Comparison of ENCODE assay signal across 8 cellular contexts in the genomic region with DNA sequence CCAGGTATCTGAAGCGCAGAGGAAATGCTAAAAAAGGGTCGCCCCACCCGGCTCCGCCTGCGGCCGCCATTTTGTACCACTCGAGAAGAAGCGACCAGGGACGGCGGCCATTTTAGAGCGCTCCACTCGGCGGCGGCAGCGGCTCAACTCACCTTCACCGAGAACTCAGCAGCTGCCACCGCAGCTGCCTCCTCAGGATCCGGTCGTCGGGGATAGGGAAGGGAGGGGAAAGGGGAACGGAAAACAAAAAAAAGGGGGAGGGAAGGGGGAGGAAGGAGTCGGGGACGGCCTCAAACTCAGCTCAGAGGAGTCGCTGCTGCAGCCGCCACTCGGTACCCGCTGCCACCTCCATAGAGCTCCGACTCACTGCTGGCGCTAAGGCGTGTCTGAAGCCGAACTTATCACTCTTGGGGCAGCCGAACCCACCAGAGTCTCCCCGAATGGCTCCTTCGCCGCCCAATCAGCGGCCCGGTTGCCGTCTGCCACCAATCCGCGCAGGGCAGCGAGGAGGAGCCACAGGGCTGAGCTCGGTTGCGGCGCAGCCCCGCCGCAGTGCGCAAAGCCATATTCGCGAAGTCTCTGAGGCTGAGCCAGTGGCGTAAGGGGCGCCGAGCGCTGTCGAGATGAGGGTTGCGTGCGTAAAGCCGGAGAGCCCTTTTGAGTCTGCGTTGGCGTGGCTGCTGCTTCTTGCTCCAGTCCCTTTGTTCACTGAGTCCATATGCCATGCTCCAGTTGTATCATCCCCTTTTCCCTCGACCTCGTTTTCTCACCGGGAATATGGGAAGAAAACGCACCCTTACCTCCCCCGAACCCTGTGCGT. TPM values are rescaled to one million over a fixed set of nuclear protein-coding genes. Genes with fewer than 3 reads are reported as not detected.
DNase-seq lines count a peak whose midpoint lies in the region; ATAC-seq and TF ChIP-seq lines count a peak whose summit lies in the region.

A gene (minus strand): TSS at position 374 of the 820 bp plus-strand sequence.

- H3K36me3 ChIP-seq in OCI-LY3 (replicated peaks; ENCODE audit: low read depth, low read length), result peaks cover 37% of the 10 kb centered on the region

- H3K4me1 ChIP-seq in OCI-LY3 (ENCODE audit: low read length), result peaks cover 20% of the 10 kb centered on the region

- H3K4me2 ChIP-seq in OCI-LY3 (ENCODE audit: low read length), result peak within 1 kb of the TSS; percentile 86

- no peaks in the 10 kb centered on the region for H3K9me3 Mint-ChIP-seq in endothelial cell (ENCODE audit: unreplicated experiment)

- peak within 1 kb of the TSS; percentile 98 for H3K9ac ChIP-seq in OCI-LY3 (ENCODE audit: low read length)

- peak within 1 kb of the TSS; percentile 87 for H2AFZ ChIP-seq in OCI-LY3 (ENCODE audit: low read depth, low read length)

- H3K27me3 Mint-ChIP-seq in endothelial cell (ENCODE audit: unreplicated experiment), result peaks cover 5% of the 10 kb centered on the region

- peak within 1 kb of the TSS; percentile 93 for H3K4me3 ChIP-seq in OCI-LY3 (ENCODE audit: low read length)

- peak within 1 kb of the TSS; percentile 93 for H3K27ac ChIP-seq in OCI-LY3 (ENCODE audit: low read length)

- peaks cover 43% of the 10 kb centered on the region for H3K4me1 Mint-ChIP-seq in endothelial cell (ENCODE audit: unreplicated experiment)

- H3K9me3 ChIP-seq in OCI-LY3 (ENCODE audit: insufficient read depth, low read length), result no peaks in the 10 kb centered on the region

- peaks cover 40% of the 10 kb centered on the region for H3K79me2 ChIP-seq in OCI-LY3 (ENCODE audit: low read length)

- peak; percentile 92 for ATAC-seq in GM21515 (IDR thresholded peaks at IDR 0.05; ENCODE audit: unreplicated experiment)

- no peaks in the 10 kb centered on the region for H3K27me3 ChIP-seq in OCI-LY3 (ENCODE audit: low read depth, low read length)

- peak within 1 kb of the TSS; percentile 94 for H3K27ac Mint-ChIP-seq in endothelial cell (ENCODE audit: unreplicated experiment)

- H3K36me3 Mint-ChIP-seq in endothelial cell (ENCODE audit: low read depth, unreplicated experiment), result peaks cover 37% of the 10 kb centered on the region

- peaks cover 4% of the 10 kb centered on the region; the same call in 1 of the 2 replicates for H4K20me1 ChIP-seq in OCI-LY3 (ENCODE audit: insufficient read depth, low read length)

- TF ChIP-seq CTCF in OCI-LY3 (IDR thresholded peaks at IDR 0.05; ENCODE audit: low read depth, low read length), result no peak
- no peak for TF ChIP-seq CTCF in endothelial cell (IDR thresholded peaks at IDR 0.05; ENCODE audit: unreplicated experiment)

- DNase-seq in D341Med (ENCODE audit: low spot score), result peak; percentile 97
- peak; percentile 97 for DNase-seq in HuH-7 (ENCODE audit: low spot score)
- peak; percentile 99 for DNase-seq in activated CD8-positive, alpha-beta memory T cell treated with anti-CD3 and anti-CD28 coated beads, Interleukin-2, amount 50 U/mL, for 48 hours
- DNase-seq in endothelial cell (ENCODE audit: low spot score), result peak; percentile 98
- DNase-seq in midbrain (lab: John Stamatoyannopoulos, UW), result peak; percentile 100
- DNase-seq in stimulated activated CD8-positive, alpha-beta memory T cell treated with anti-CD3 and anti-CD28 coated beads, Interleukin-2, amount 100 ng/mL, for 1 hour (ENCODE audit: low read depth in 2 of 2), result peak; percentile 94 to 95

- H3K4me3 Mint-ChIP-seq in endothelial cell (ENCODE audit: unreplicated experiment), result peak within 1 kb of the TSS; percentile 96

RNA-seq across cellular contexts. Expression of the gene that starts here (rescaled TPM):
- 1,184 TPM for total RNA-seq in endothelial cell (ENCODE audit: unreplicated experiment)

Comparison
In these comparisons a context has a peak if more than half of its experiments do, and no peak if none do; other contexts are left out.
1. Peak in every context shown above with its lines: DNase-seq, ATAC-seq, H3K4me3 ChIP-seq and H3K27ac ChIP-seq.